ENCODE assay signal across 1 cellular context in the genomic region with DNA sequence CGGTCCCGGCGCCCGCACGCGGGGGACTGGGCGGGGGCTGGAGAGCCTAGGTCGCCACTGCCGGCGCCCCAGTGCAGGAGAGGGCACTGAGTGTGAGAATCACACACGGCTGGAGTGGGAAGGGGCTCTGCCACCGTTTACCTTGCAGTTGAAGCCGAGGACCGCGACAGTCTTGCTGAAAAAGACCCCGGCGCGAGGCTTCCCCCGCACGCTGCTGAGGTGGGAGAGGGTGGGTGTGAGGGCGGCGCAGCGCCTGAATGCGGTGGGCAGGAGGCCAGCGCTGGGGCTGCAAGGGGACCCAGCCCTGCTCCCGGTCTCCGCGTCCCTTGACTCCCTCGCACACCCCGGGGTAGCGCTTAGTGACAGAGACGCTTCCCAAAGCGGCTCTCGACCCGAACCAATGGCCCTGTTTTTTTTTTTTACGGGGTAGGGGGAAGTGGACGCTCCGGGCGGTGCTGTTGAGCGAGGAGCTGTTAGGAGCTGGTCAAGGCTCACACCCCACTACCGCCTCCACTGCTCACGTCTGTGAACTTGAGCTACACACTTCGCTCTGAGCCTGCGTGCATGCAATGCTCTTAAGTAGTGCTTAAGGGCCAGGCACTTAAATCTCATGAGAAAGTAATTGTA.
TF ChIP-seq lines count a peak whose summit lies in the region.

No MANE protein-coding gene starts in this region.

TF ChIP-seq in IMR-90, 13 proteins besides CTCF, POLR2A, EP300 and RAD21 (continued from another document):
- TF ChIP-seq MAZ (IDR thresholded peaks at IDR 0.05; ENCODE audit: borderline replicate concordance, low read depth, low read length): no peak
- TF ChIP-seq CHD1 (IDR thresholded peaks at IDR 0.05; ENCODE audit: low read depth, low read length): no peak
- no peak for TF ChIP-seq CEBPB (IDR thresholded peaks at IDR 0.05; ENCODE audit: low read depth, low read length)
- no peak for TF ChIP-seq BHLHE40 (IDR thresholded peaks at IDR 0.05; ENCODE audit: low read depth, low read length)
- no peak for TF ChIP-seq NFE2L2 (IDR thresholded peaks at IDR 0.05; ENCODE audit: low read depth, low read length)
- no peak for TF ChIP-seq ELK1 (IDR thresholded peaks at IDR 0.05; ENCODE audit: borderline replicate concordance, low read depth, low read length)
- TF ChIP-seq SMC3 (IDR thresholded peaks at IDR 0.05; ENCODE audit: low read depth, low read length): no peak
